Comparison of ENCODE assay signal across 1 cellular context in the genomic region with DNA sequence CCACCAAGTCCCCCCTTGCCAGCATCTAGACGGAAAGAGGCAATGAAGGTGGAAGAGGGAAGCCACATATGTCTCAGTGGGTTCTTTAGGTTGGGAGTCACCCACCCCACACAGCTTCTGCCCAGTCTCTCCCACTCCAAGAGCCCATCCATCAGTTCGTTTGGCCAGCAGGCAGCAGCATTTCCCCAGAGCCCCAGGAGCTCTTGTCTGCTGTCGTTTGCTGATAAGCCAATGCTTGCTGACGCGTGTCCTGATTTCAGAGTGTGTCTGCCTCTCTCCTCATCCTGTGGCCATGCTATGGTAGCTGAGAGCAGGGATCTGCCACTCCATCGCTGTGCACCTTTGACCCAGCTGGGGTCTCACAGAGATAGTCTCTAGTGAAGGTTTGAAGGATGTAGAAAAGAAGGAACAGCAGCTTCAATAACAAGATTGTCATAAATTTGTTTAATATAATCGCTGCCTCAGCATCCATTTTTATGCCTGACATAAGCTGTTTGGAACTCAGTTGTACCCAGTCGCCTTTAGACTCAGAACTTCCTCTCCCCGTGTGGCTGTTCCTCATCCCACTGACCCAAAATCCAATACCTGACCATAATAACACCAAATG.
TF ChIP-seq lines count a peak whose summit lies in the region.

No MANE protein-coding gene starts in this region.

TF ChIP-seq in HEK293T, 16 proteins besides CTCF, POLR2A, EP300 and RAD21 (continued from another document):
- TF ChIP-seq CTBP1 (IDR thresholded peaks at IDR 0.05; ENCODE audit: borderline replicate concordance) (no peak), FOXA1 (IDR thresholded peaks at IDR 0.05) (no peak), HDGF (IDR thresholded peaks at IDR 0.05; ENCODE audit: borderline replicate concordance) (no peak), ELF4 (IDR thresholded peaks at IDR 0.05) (no peak), FOXK2 (IDR thresholded peaks at IDR 0.05) (no peak), BHLHE40 (IDR thresholded peaks at IDR 0.05; ENCODE audit: borderline replicate concordance) (no peak), LEF1 (IDR thresholded peaks at IDR 0.05; ENCODE audit: borderline replicate concordance) (no peak), SP1 (IDR thresholded peaks at IDR 0.05) (no peak)
